ENCODE assay signal across 9 cellular contexts in genomic region chr4:110085131-110085530, GRCh38.
A peak's percentile ranks its signal among the peaks of the same experiment; 100 is the strongest.
DNase-seq lines count a peak whose midpoint lies in the region; ATAC-seq and TF ChIP-seq lines count a peak whose summit lies in the region.
"Had no signal": no experiment of that assay in that cellular context is flagged by ENCODE, and none has a peak within 500 bp of the region (broad histone marks: within the 10 kb centered on the region; RNA-seq: fewer than 3 reads in every experiment).

No MANE protein-coding gene starts in this region.

- no peak overlapping the region for H3K14ac ChIP-seq in trophoblast cell (ENCODE audit: low read length)

- H3K18ac ChIP-seq in trophoblast cell (ENCODE audit: low read length) = no peak overlapping the region

- H2AFZ ChIP-seq in trophoblast cell (ENCODE audit: insufficient read depth, low read length, poor library complexity) = no peak overlapping the region

- peaks cover 43% of the 10 kb centered on the region for H3K4me1 Mint-ChIP-seq in activated T-helper 2 cell treated with anti-CD3 and anti-CD28 coated beads, Interferon-gamma antibody, Interleukin-2, Interleukin-4, amounts not matched to agents 10 μg/mL and 5 μg/mL and 100 μg/mL, durations not matched to agents 14 hours and 24 hours and 36 hours (ENCODE audit: low read depth)

- no peak overlapping the region for H2BK12ac ChIP-seq in trophoblast cell (ENCODE audit: low read length)

- no peak overlapping the region for H4K91ac ChIP-seq in trophoblast cell (ENCODE audit: low read depth, low read length)

- no peak overlapping the region for H3K4me2 ChIP-seq in trophoblast cell (ENCODE audit: low read length)

- peak overlapping the region; percentile 16 for H3K27ac Mint-ChIP-seq in activated T-helper 2 cell treated with anti-CD3 and anti-CD28 coated beads, Interferon-gamma antibody, Interleukin-2, Interleukin-4, amounts not matched to agents 10 μg/mL and 5 μg/mL and 100 μg/mL, durations not matched to agents 14 hours and 24 hours and 36 hours
- H3K27ac Mint-ChIP-seq: memory B cell had no signal

- H2BK5ac ChIP-seq in trophoblast cell (ENCODE audit: low read depth, low read length, poor library complexity) = no peak overlapping the region

- H4K12ac ChIP-seq in trophoblast cell (ENCODE audit: low read depth, low read length) = no peak overlapping the region

- H3K79me1 ChIP-seq in trophoblast cell (ENCODE audit: low read length) = no peaks in the 10 kb centered on the region

- no peak for TF ChIP-seq POLR2A in uterus (IDR thresholded peaks at IDR 0.05)

- H3K9ac ChIP-seq in trophoblast cell (ENCODE audit: low read length) = no peak overlapping the region

- H3K27me3 Mint-ChIP-seq in activated T-helper 2 cell treated with anti-CD3 and anti-CD28 coated beads, Interferon-gamma antibody, Interleukin-2, Interleukin-4, amounts not matched to agents 10 μg/mL and 5 μg/mL and 100 μg/mL, durations not matched to agents 14 hours and 24 hours and 36 hours (ENCODE audit: low read depth) = no peaks in the 10 kb centered on the region

- H3K4me1 ChIP-seq in trophoblast cell (ENCODE audit: control insufficient read depth in 1 of 2, insufficient read depth in 2 of 2, low read length in 2 of 2) (peaks cover 0 to 3% of the 10 kb centered on the region in 2 experiments), uterus (no peaks in the 10 kb centered on the region)

- no peak overlapping the region for H2BK120ac ChIP-seq in trophoblast cell (ENCODE audit: insufficient read depth, low read length, poor library complexity)

- H3K23ac ChIP-seq in trophoblast cell (ENCODE audit: low read length) = no peak overlapping the region

- no peaks in the 10 kb centered on the region for H3K9me3 ChIP-seq in trophoblast cell (ENCODE audit: insufficient read depth, low read depth, low read length)
- no peaks in the 10 kb centered on the region for H3K9me3 ChIP-seq in uterus

- DNase-seq in activated gamma-delta T cell treated with Interleukin-2 at 50 U/mL for 16 hours = peak; percentile 26
- no peak for DNase-seq in activated gamma-delta T cell (lab: John Stamatoyannopoulos, UW)
- peak; percentile 13 for DNase-seq in HuH-7 (ENCODE audit: low spot score)
- no peak for DNase-seq in activated T-helper 2 cell treated with anti-CD3 and anti-CD28 coated beads, Interferon-gamma antibody, Interleukin-2, Interleukin-4, amounts not matched to agents 10 μg/mL and 5 μg/mL and 100 μg/mL, durations not matched to agents 14 hours and 24 hours and 36 hours (ENCODE audit: low spot score)
- peak; percentile 30 to 60 for DNase-seq in trophoblast cell
- no peak for DNase-seq in uterus
- no peak for DNase-seq in nucleus accumbens (lab: John Stamatoyannopoulos, UW)

- H3K79me2 ChIP-seq in trophoblast cell (ENCODE audit: control insufficient read depth, insufficient read depth, low read length, poor library complexity) = no peaks in the 10 kb centered on the region

- H2AK5ac ChIP-seq in trophoblast cell (ENCODE audit: low read length) = no peak overlapping the region

- H3K36me3 ChIP-seq in trophoblast cell (ENCODE audit: control insufficient read depth in 1 of 2, insufficient read depth in 2 of 2, low read length in 2 of 2) (no peaks in the 10 kb centered on the region), uterus (no peaks in the 10 kb centered on the region)

- H3K4me3 Mint-ChIP-seq in activated T-helper 2 cell treated with anti-CD3 and anti-CD28 coated beads, Interferon-gamma antibody, Interleukin-2, Interleukin-4, amounts not matched to agents 10 μg/mL and 5 μg/mL and 100 μg/mL, durations not matched to agents 14 hours and 24 hours and 36 hours (ENCODE audit: low read depth) = no peak overlapping the region
- H3K4me3 Mint-ChIP-seq: memory B cell had no signal

- no peak overlapping the region for H3K4me3 ChIP-seq in trophoblast cell (ENCODE audit: low read depth, low read length)
- H3K4me3 ChIP-seq in uterus = no peak overlapping the region

- intact Hi-C loops in activated T-helper 2 cell treated with anti-CD3 and anti-CD28 coated beads, Interferon-gamma antibody, Interleukin-2, Interleukin-4, amounts not matched to agents 10 μg/mL and 5 μg/mL and 100 μg/mL, durations not matched to agents 14 hours and 24 hours and 36 hours (cut with micrococcal nuclease) = no loop called here
- intact Hi-C loops in uterus (cut with DNase I; ENCODE audit: low total_unique reads) = no loop called here

- H3K4ac ChIP-seq in trophoblast cell (ENCODE audit: low read depth, low read length) = no peak overlapping the region

- H3K27me3 ChIP-seq in trophoblast cell (ENCODE audit: insufficient read depth, low read length) (no peaks in the 10 kb centered on the region), uterus (no peaks in the 10 kb centered on the region)

- ATAC-seq in GM19035 (IDR thresholded peaks at IDR 0.05; ENCODE audit: unreplicated experiment) = no peak

- no peak for TF ChIP-seq CTCF in uterus (IDR thresholded peaks at IDR 0.05)

- H3K27ac ChIP-seq in trophoblast cell (ENCODE audit: low read depth, low read length) (no peak overlapping the region), uterus (no peak overlapping the region)

- H3K36me3 Mint-ChIP-seq in activated T-helper 2 cell treated with anti-CD3 and anti-CD28 coated beads, Interferon-gamma antibody, Interleukin-2, Interleukin-4, amounts not matched to agents 10 μg/mL and 5 μg/mL and 100 μg/mL, durations not matched to agents 14 hours and 24 hours and 36 hours (ENCODE audit: low read depth) = peaks cover 31% of the 10 kb centered on the region
- H3K36me3 Mint-ChIP-seq: memory B cell had no signal

- H3K9me3 Mint-ChIP-seq in activated T-helper 2 cell treated with anti-CD3 and anti-CD28 coated beads, Interferon-gamma antibody, Interleukin-2, Interleukin-4, amounts not matched to agents 10 μg/mL and 5 μg/mL and 100 μg/mL, durations not matched to agents 14 hours and 24 hours and 36 hours = peaks cover 9% of the 10 kb centered on the region
- H3K9me3 Mint-ChIP-seq: memory B cell had no signal

- no CpG with 5 or more reads among the region's 1 CpG for WGBS in trophoblast cell (ENCODE audit: extremely low coverage, insufficient coverage, insufficient read length)

- H4K8ac ChIP-seq in trophoblast cell (ENCODE audit: low read depth, low read length) = no peak overlapping the region

Comparison
In these comparisons a context has a peak if more than half of its experiments do, and no peak if none do; other contexts are left out.
1. DNase-seq: peak in activated gamma-delta T cell treated with Interleukin-2 at 50 U/mL for 16 hours (single experiment), HuH-7 (single experiment) and trophoblast cell (2 of 2); none in activated gamma-delta T cell (single experiment), activated T-helper 2 cell treated with anti-CD3 and anti-CD28 coated beads, Interferon-gamma antibody, Interleukin-2, Interleukin-4, amounts not matched to agents 10 μg/mL and 5 μg/mL and 100 μg/mL, durations not matched to agents 14 hours and 24 hours and 36 hours (single experiment), uterus (0 of 2) and nucleus accumbens (0 of 56).